23 cellular contexts compared by ENCODE assay signal in the genomic region with DNA sequence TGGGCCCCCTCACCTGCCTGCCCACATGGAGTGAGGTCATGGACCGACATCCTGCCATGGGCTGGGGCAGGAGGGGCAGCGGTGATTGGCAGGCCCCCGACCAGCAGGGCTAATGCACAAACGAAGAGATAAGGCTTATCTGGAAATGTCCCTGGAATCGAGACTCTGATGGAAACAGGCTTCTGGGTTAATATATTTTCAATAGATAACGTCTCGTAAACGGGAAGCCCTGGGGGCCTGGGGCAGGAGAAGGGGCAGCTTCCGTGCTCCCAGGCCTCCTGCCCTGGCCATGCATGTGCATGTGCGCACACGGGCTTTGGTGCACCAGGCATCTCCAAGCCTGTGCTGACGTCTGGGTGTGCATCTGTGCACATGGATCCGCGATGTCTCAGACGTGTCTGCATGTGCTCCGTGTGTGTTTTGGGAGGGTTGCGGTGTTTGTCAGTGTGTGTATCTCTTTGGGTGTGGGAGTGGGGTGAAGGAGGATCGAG. TPM values are rescaled to one million over a fixed set of nuclear protein-coding genes. Genes with fewer than 3 reads are reported as not detected.
"Had no signal": no experiment of that assay in that cellular context is flagged by ENCODE, and none has a peak within 500 bp of the region (broad histone marks: within the 10 kb centered on the region; RNA-seq: fewer than 3 reads in every experiment).

No MANE protein-coding gene starts in this region.

- H3K36me3 ChIP-seq: breast epithelium, prostate gland had no signal

- H3K9me3 Mint-ChIP-seq: activated naive CD4-positive, alpha-beta T cell treated with anti-CD3 and anti-CD28 coated beads, Interleukin-2, amount 50 U/mL, for 72 hours; activated T-cell treated with anti-CD3 and anti-CD28 coated beads, Interleukin-2, amount 50 U/mL, for 4 hours; naive B cell had no signal

- H3K4me1 Mint-ChIP-seq: activated CD8-positive, alpha-beta memory T cell treated with anti-CD3 and anti-CD28 coated beads, Interleukin-2, amount 10 ng/mL, durations not matched to agents 7 days and 5 days had no signal

- DNase-seq: activated CD4-positive, alpha-beta T cell treated with anti-CD3 and anti-CD28 coated beads, Interleukin-2, amount 50 U/mL, for 4 hours; activated CD8-positive, alpha-beta memory T cell treated with anti-CD3 and anti-CD28 coated beads, Interleukin-2, amount 10 ng/mL, durations not matched to agents 7 days and 5 days; activated effector memory CD4-positive, alpha-beta T cell treated with anti-CD3 and anti-CD28 coated beads, Interleukin-2, amount 50 U/mL, for 16 hours; activated T-cell treated with anti-CD3 and anti-CD28 coated beads, Interleukin-2, amount 50 U/mL, for 4 hours; anterior cingulate cortex; hypothalamus; kidney glomerular epithelial cell; naive B cell; occipital lobe; spleen; stimulated activated CD4-positive, alpha-beta T cell treated with anti-CD3 and anti-CD28 coated beads, Interleukin-1b, Interleukin-23, amount 100 ng/mL, for 48 hours; stimulated activated naive CD4-positive, alpha-beta T cell treated with Interleukin-2 at 50 U/mL for 16 hours had no signal

- H3K4me1 ChIP-seq: breast epithelium, prostate gland had no signal

- H3K4me3 ChIP-seq: breast epithelium, prostate gland, spleen had no signal

- H3K27ac Mint-ChIP-seq: activated CD8-positive, alpha-beta memory T cell treated with anti-CD3 and anti-CD28 coated beads, Interleukin-2, amount 10 ng/mL, durations not matched to agents 7 days and 5 days; activated naive CD4-positive, alpha-beta T cell treated with anti-CD3 and anti-CD28 coated beads, Interleukin-2, amount 50 U/mL, for 72 hours had no signal

- H3K27ac ChIP-seq: breast epithelium, prostate gland, spleen had no signal

- H3K27me3 ChIP-seq: breast epithelium, spleen had no signal

- H3K4me3 Mint-ChIP-seq: activated CD8-positive, alpha-beta memory T cell treated with anti-CD3 and anti-CD28 coated beads, Interleukin-2, amount 10 ng/mL, durations not matched to agents 7 days and 5 days; activated T-cell treated with anti-CD3 and anti-CD28 coated beads, Interleukin-2, amount 50 U/mL, for 4 hours; naive B cell had no signal

- H3K36me3 Mint-ChIP-seq: activated CD8-positive, alpha-beta memory T cell treated with anti-CD3 and anti-CD28 coated beads, Interleukin-2, amount 10 ng/mL, durations not matched to agents 7 days and 5 days; activated naive CD4-positive, alpha-beta T cell treated with anti-CD3 and anti-CD28 coated beads, Interleukin-2, amount 50 U/mL, for 72 hours; naive B cell had no signal

- H3K27me3 Mint-ChIP-seq: activated CD8-positive, alpha-beta memory T cell treated with anti-CD3 and anti-CD28 coated beads, Interleukin-2, amount 10 ng/mL, durations not matched to agents 7 days and 5 days; naive B cell had no signal

- H3K9me3 ChIP-seq: breast epithelium, prostate gland, spleen had no signal

RNA-seq across cellular contexts. Expression of a gene that starts 55.1 kb away (rescaled TPM):
- total RNA-seq: activated CD8-positive, alpha-beta memory T cell treated with anti-CD3 and anti-CD28 coated beads, Interleukin-2, amount 10 ng/mL, durations not matched to agents 7 days and 5 days; activated naive CD4-positive, alpha-beta T cell treated with anti-CD3 and anti-CD28 coated beads, Interleukin-2, amount 50 U/mL, for 72 hours; activated T-cell treated with anti-CD3 and anti-CD28 coated beads, Interleukin-2, amount 50 U/mL, for 4 hours; breast epithelium; chondrocyte; dermis microvascular lymphatic vessel endothelial cell; esophagus mucosa; glomerular endothelial cell; lower leg skin; occipital lobe; sciatic nerve; spleen; temporal lobe; ureter had no signal
- polyA plus RNA-seq: spleen had no signal
